Comparison of ENCODE assay signal across 24 cellular contexts in the genomic region with DNA sequence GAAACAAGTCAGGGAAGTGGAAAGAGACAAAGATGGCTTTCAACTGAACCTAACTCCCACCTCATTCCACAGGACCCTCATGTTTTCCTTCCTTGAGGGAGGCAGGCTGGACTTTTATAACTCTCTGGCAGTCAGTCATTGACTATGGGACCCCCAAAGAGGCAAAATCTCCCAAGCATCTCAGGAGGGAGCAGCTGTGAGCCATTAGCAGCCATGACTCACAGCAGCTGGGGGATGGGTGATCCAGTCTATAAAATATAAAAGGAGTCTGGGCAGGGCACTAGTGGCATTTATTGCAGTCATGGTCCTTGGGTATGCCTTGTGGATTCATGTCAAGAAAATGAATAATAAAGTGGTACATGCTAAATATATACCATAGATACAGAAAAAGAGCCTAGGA.
DNase-seq lines count a peak whose midpoint lies in the region; FAIRE-seq and TF ChIP-seq lines count a peak whose summit lies in the region.
"Had no signal": no experiment of that assay in that cellular context is flagged by ENCODE, and none has a peak within 500 bp of the region (broad histone marks: within the 10 kb centered on the region; RNA-seq: fewer than 3 reads in every experiment).

No MANE protein-coding gene starts in this region.

- H2BK15ac ChIP-seq in H9 (ENCODE audit: low read depth, low read length) (peak overlapping the region; percentile 89; the same call in 1 of the 2 replicates), H1 (ENCODE audit: low read length) (no peak overlapping the region)

- peaks cover 13 to 14% of the 10 kb centered on the region in 2 experiments for H3K9me3 Mint-ChIP-seq in H9
- peaks cover 9% of the 10 kb centered on the region for H3K9me3 Mint-ChIP-seq in neural progenitor cell
- H3K9me3 Mint-ChIP-seq: CD4-positive, alpha-beta T cell had no signal

- H2BK5ac ChIP-seq in H9 (ENCODE audit: insufficient read length, low read length) (no peak overlapping the region), H1 (ENCODE audit: low read depth, low read length) (no peak overlapping the region)

- no peak overlapping the region for H2AK5ac ChIP-seq in H9 (ENCODE audit: insufficient read length, low read length)
- H2AK5ac ChIP-seq in H1 (ENCODE audit: low read depth, low read length) = no peak overlapping the region

- POLR2A ChIA-PET in H1 (lab: Charles Lee; ENCODE audit: partially characterized antibody) = interaction anchor here (0.7 kb wide), 1 partner anchor 387 kb away, joined by 3 read pairs; the partner anchor contains the start of gene CHD6

- H4K20me1 ChIP-seq in H9 (ENCODE audit: control insufficient read depth, insufficient read depth, insufficient read length) (no peaks in the 10 kb centered on the region), H1 (replicated peaks in 1 of 2; ENCODE audit: control insufficient read depth in 1 of 2, insufficient read depth in 2 of 2, low read length in 2 of 2) (no peaks in the 10 kb centered on the region), neural progenitor cell (ENCODE audit: low read depth) (no peaks in the 10 kb centered on the region)
- H4K20me1 ChIP-seq: BLaER1 treated with 17β-estradiol and CSF1 and Interleukin-3, amounts not matched to agents 10 nM and 100 nM had no signal

- H3K23ac ChIP-seq in H9 (ENCODE audit: insufficient read length, low read depth, low read length) (no peak overlapping the region), H1 (ENCODE audit: insufficient read length) (no peak overlapping the region)

- DNase-seq in H9 = no peak
- DNase-seq in NCI-H69 (lab: John Stamatoyannopoulos, UW) = peak; percentile 1
- DNase-seq in H1 (ENCODE audit: low read depth in 1 of 2, low spot score in 2 of 2) = no peak
- DNase-seq in left kidney (ENCODE audit: low read depth, low spot score) = peak; percentile 3
- no peak for DNase-seq in neural progenitor cell (ENCODE audit: low spot score)
- no peak for DNase-seq in GF-D8 (lab: John Stamatoyannopoulos, UW)
- DNase-seq in anterior cingulate cortex (lab: John Stamatoyannopoulos, UW) = no peak
- DNase-seq in activated effector memory CD4-positive, alpha-beta T cell treated with Interleukin-2 at 50 U/mL for 16 hours = no peak
- DNase-seq: 8988T; AML-193; Caco-2; Calu3; CD4-positive, alpha-beta T cell; CD8-positive, alpha-beta T cell; DND-41; EL; GDM1 had no signal

- H3K23me2 ChIP-seq in H9 (ENCODE audit: insufficient read length, low read depth, low read length, poor library complexity, severe bottlenecking) (no peaks in the 10 kb centered on the region), H1 (ENCODE audit: low read depth, low read length) (no peaks in the 10 kb centered on the region)

- peaks cover 15 to 19% of the 10 kb centered on the region in 2 experiments for H3K4me1 Mint-ChIP-seq in H9
- no peaks in the 10 kb centered on the region for H3K4me1 Mint-ChIP-seq in neural progenitor cell
- H3K4me1 Mint-ChIP-seq: B cell had no signal

- no peak overlapping the region for H3K18ac ChIP-seq in H9 (ENCODE audit: insufficient read length, low read depth, low read length)
- H3K18ac ChIP-seq in H1 (ENCODE audit: extremely low read depth, low read length) = no peak overlapping the region

- no peak overlapping the region for H2AFZ ChIP-seq in H9 (ENCODE audit: low read length)
- H2AFZ ChIP-seq in H1 (ENCODE audit: low read length) = peak overlapping the region; percentile 66; the same call in 1 of the 2 replicates
- H2AFZ ChIP-seq in neural progenitor cell (replicated peaks) = no peak overlapping the region

- no peak overlapping the region for H3K4me3 Mint-ChIP-seq in H9
- no peak overlapping the region for H3K4me3 Mint-ChIP-seq in neural progenitor cell
- H3K4me3 Mint-ChIP-seq: B cell; CD4-positive, alpha-beta T cell; CD8-positive, alpha-beta T cell had no signal

- H3K9ac ChIP-seq in H9 (ENCODE audit: extremely low read depth, insufficient read length, low read length) (no peak overlapping the region), H1 (replicated peaks in 1 of 4; ENCODE audit: extremely low read depth in 1 of 4, low read depth in 3 of 4, low read length in 3 of 4) (no peak overlapping the region), neural progenitor cell (no peak overlapping the region)
- H3K9ac ChIP-seq: BLaER1 treated with 17β-estradiol and CSF1 and Interleukin-3, amounts not matched to agents 10 nM and 100 nM had no signal

- no peak for TF ChIP-seq RAD21 in H1 (IDR thresholded peaks at IDR 0.05 in 1 of 2, conservative IDR thresholded peaks at IDR 0.05 in 1 of 2; ENCODE audit: low read depth in 2 of 2, low read length in 2 of 2)

- no peak overlapping the region for H3K4ac ChIP-seq in H9 (ENCODE audit: low read depth, low read length)
- H3K4ac ChIP-seq in H1 (replicated peaks; ENCODE audit: insufficient read length, low read depth, low read length) = no peak overlapping the region

- no peak for TF ChIP-seq EP300 in H1 (IDR thresholded peaks at IDR 0.05; ENCODE audit: borderline replicate concordance in 1 of 2, low read depth in 2 of 2, low read length in 2 of 2)

- H3K36me3 Mint-ChIP-seq in H9 (ENCODE audit: insufficient read depth in 1 of 3, low read depth in 3 of 3) = peaks cover 4 to 12% (median 6%) of the 10 kb centered on the region in 3 experiments
- H3K36me3 Mint-ChIP-seq in neural progenitor cell = no peaks in the 10 kb centered on the region
- H3K36me3 Mint-ChIP-seq: CD8-positive, alpha-beta T cell had no signal

- H3K79me2 ChIP-seq in H9 (ENCODE audit: insufficient read depth, low read length) (no peaks in the 10 kb centered on the region), H1 (ENCODE audit: control insufficient read depth in 1 of 2, insufficient read depth in 2 of 2, low read length in 2 of 2) (no peaks in the 10 kb centered on the region), neural progenitor cell (ENCODE audit: low read depth) (no peaks in the 10 kb centered on the region)

- H3K79me1 ChIP-seq in H9 (ENCODE audit: insufficient read depth, low read depth, low read length, poor library complexity, severe bottlenecking) = no peaks in the 10 kb centered on the region
- no peaks in the 10 kb centered on the region for H3K79me1 ChIP-seq in H1 (ENCODE audit: low read depth, low read length)

- TF ChIP-seq CTCF in H9 (conservative IDR thresholded peaks at IDR 0.05) (no peak), H1 (IDR thresholded peaks at IDR 0.05; ENCODE audit: control extremely low read depth in 1 of 3, insufficient read depth in 1 of 3, low read depth in 1 of 3, low read length in 3 of 3) (no peak), neural progenitor cell (IDR thresholded peaks at IDR 0.05) (no peak)

- H3T11ph ChIP-seq in H9 (ENCODE audit: low read length) = no peak overlapping the region

- peaks cover 7% of the 10 kb centered on the region; the same call in 1 of the 2 replicates for H3K4me1 ChIP-seq in H9 (ENCODE audit: insufficient read depth, low read length)
- peaks cover 0 to 7% (median 0%) of the 10 kb centered on the region in 4 experiments; a peak in 1 of 7 replicates for H3K4me1 ChIP-seq in H1 (replicated peaks in 1 of 4; ENCODE audit: control insufficient read depth in 3 of 4, insufficient read depth in 4 of 4, low read length in 3 of 4)
- H3K4me1 ChIP-seq in neural progenitor cell = no peaks in the 10 kb centered on the region
- H3K4me1 ChIP-seq: BLaER1 treated with 17β-estradiol and CSF1 and Interleukin-3, amounts not matched to agents 10 nM and 100 nM; Caco-2 had no signal

- H3K27me3 ChIP-seq in H9 (ENCODE audit: insufficient read depth, low read length) (no peaks in the 10 kb centered on the region), H1 (replicated peaks in 1 of 4; ENCODE audit: control insufficient read depth in 3 of 4, extremely low read depth in 1 of 4, insufficient read depth in 3 of 4, low read length in 3 of 4) (no peaks in the 10 kb centered on the region), neural progenitor cell (no peaks in the 10 kb centered on the region)
- H3K27me3 ChIP-seq: BLaER1 treated with 17β-estradiol and CSF1 and Interleukin-3, amounts not matched to agents 10 nM and 100 nM had no signal

- CTCF ChIA-PET in H1 (lab: Charles Lee; ENCODE audit: partially characterized antibody) = interaction anchor here (3.0 kb wide), 1 partner anchor 13 kb away, joined by 13 read pairs; no protein-coding TSS in a partner anchor

- H3K36me3 ChIP-seq in H1 (ENCODE audit: control insufficient read depth in 2 of 4, insufficient read depth in 4 of 4, low read length in 3 of 4) = no peaks in the 10 kb centered on the region
- H3K36me3 ChIP-seq in neural progenitor cell = no peaks in the 10 kb centered on the region
- H3K36me3 ChIP-seq: BLaER1 treated with 17β-estradiol and CSF1 and Interleukin-3, amounts not matched to agents 10 nM and 100 nM had no signal

- H3K14ac ChIP-seq in H9 (ENCODE audit: insufficient read depth, low read length) (no peak overlapping the region), H1 (ENCODE audit: insufficient read length) (no peak overlapping the region)

- H2BK20ac ChIP-seq in H9 (ENCODE audit: low read depth, low read length, poor library complexity, severe bottlenecking) (no peak overlapping the region), H1 (ENCODE audit: low read length) (no peak overlapping the region)

- H3K27ac Mint-ChIP-seq in H9 (no peak overlapping the region), neural progenitor cell (no peak overlapping the region)
- H3K27ac Mint-ChIP-seq: B cell; CD4-positive, alpha-beta T cell; CD8-positive, alpha-beta T cell had no signal

- H3K56ac ChIP-seq in H9 (ENCODE audit: insufficient read length, low read depth, low read length) (no peak overlapping the region), H1 (replicated peaks; ENCODE audit: insufficient read length, low read depth, low read length) (no peak overlapping the region)

- peaks cover 3% of the 10 kb centered on the region; the same call in 1 of the 2 replicates for H3K27me3 Mint-ChIP-seq in H9 (ENCODE audit: low read depth)
- H3K27me3 Mint-ChIP-seq in neural progenitor cell (ENCODE audit: insufficient read depth, low read depth) = peaks cover 13% of the 10 kb centered on the region
- H3K27me3 Mint-ChIP-seq: B cell; CD4-positive, alpha-beta T cell had no signal

- H3K4me3 ChIP-seq in H1 (ENCODE audit: extremely low read depth in 1 of 4, insufficient read depth in 2 of 4, low read depth in 3 of 4, low read length in 4 of 4) = no peak overlapping the region
- no peak overlapping the region for H3K4me3 ChIP-seq in neural progenitor cell
- H3K4me3 ChIP-seq: BLaER1 treated with 17β-estradiol and CSF1 and Interleukin-3, amounts not matched to agents 10 nM and 100 nM had no signal

- H3K4me2 ChIP-seq in H9 (ENCODE audit: insufficient read depth, insufficient read length, low read length) = no peak overlapping the region
- no peak overlapping the region for H3K4me2 ChIP-seq in H1 (ENCODE audit: insufficient read depth in 1 of 2, low read depth in 2 of 2, low read length in 2 of 2)
- no peak overlapping the region for H3K4me2 ChIP-seq in neural progenitor cell
- H3K4me2 ChIP-seq: BLaER1 treated with 17β-estradiol and CSF1 and Interleukin-3, amounts not matched to agents 10 nM and 100 nM had no signal

- H4K91ac ChIP-seq in H9 (ENCODE audit: insufficient read length, low read depth, low read length) (no peak overlapping the region), H1 (replicated peaks; ENCODE audit: insufficient read length, low read length) (no peak overlapping the region)

- no peak for TF ChIP-seq POLR2A in H1 (IDR thresholded peaks at IDR 0.05; ENCODE audit: control extremely low read depth in 1 of 2, low read depth in 2 of 2, low read length in 2 of 2)

- FAIRE-seq in H1 (lab: Jason Lieb, UNC) = no peak
- FAIRE-seq: A204.1, D721Med, GM12891, GM19239 had no signal

- H2BK120ac ChIP-seq in H9 (ENCODE audit: low read depth, low read length, poor library complexity, severe bottlenecking) (no peak overlapping the region), H1 (replicated peaks; ENCODE audit: low read depth, low read length) (no peak overlapping the region)

- H4K5ac ChIP-seq in H9 (ENCODE audit: insufficient read length, low read depth, low read length) (no peak overlapping the region), H1 (ENCODE audit: insufficient read length, low read depth, low read length) (no peak overlapping the region)

- H3K27ac ChIP-seq in H9 (ENCODE audit: insufficient read length, low read depth, low read length) (no peak overlapping the region), H1 (ENCODE audit: low read depth, low read length) (no peak overlapping the region), neural progenitor cell (no peak overlapping the region)
- H3K27ac ChIP-seq: BLaER1 treated with 17β-estradiol and CSF1 and Interleukin-3, amounts not matched to agents 10 nM and 100 nM; C4-2B had no signal

- no peaks in the 10 kb centered on the region for H3F3A ChIP-seq in neural progenitor cell (ENCODE audit: low read depth)

- H4K8ac ChIP-seq in H9 (replicated peaks; ENCODE audit: insufficient read length, low read depth, low read length) = no peak overlapping the region
- H4K8ac ChIP-seq in H1 (ENCODE audit: extremely low read depth, insufficient read depth, low read length) = no peak overlapping the region

- H3K9me3 ChIP-seq in H9 (ENCODE audit: control insufficient read depth, low read depth, low read length) (peaks cover 8% of the 10 kb centered on the region), H1 (ENCODE audit: insufficient read depth in 2 of 2, low read depth in 1 of 2, low read length in 1 of 2) (peaks cover 13 to 14% of the 10 kb centered on the region in 2 experiments), neural progenitor cell (ENCODE audit: low read depth) (no peaks in the 10 kb centered on the region)

- H2BK12ac ChIP-seq in H9 (ENCODE audit: insufficient read length, low read depth, low read length) (no peak overlapping the region), H1 (ENCODE audit: low read depth, low read length) (no peak overlapping the region)

Comparison
In these comparisons a context has a peak if more than half of its experiments do, and no peak if none do; other contexts are left out.
1. DNase-seq: peak in NCI-H69 (single experiment) and left kidney (single experiment); none in H9 (single experiment), H1 (0 of 2), neural progenitor cell (single experiment), GF-D8 (single experiment), anterior cingulate cortex (0 of 58) and activated effector memory CD4-positive, alpha-beta T cell treated with Interleukin-2 at 50 U/mL for 16 hours (single experiment).